In genomic region chr5:57435701-57436134, GRCh38 we compare ENCODE assay signal across 15 cellular contexts. TPM values are rescaled to one million over a fixed set of nuclear protein-coding genes. Genes with fewer than 3 reads are reported as not detected.
DNase-seq lines count a peak whose midpoint lies in the region; ATAC-seq and TF ChIP-seq lines count a peak whose summit lies in the region.
"Had no signal": no experiment of that assay in that cellular context is flagged by ENCODE, and none has a peak within 500 bp of the region (broad histone marks: within the 10 kb centered on the region; RNA-seq: fewer than 3 reads in every experiment).

No MANE protein-coding gene starts in this region.

- no peak overlapping the region for H3K27ac Mint-ChIP-seq in activated T-helper 17 cell treated with anti-CD3 and anti-CD28 coated beads, Interleukin-2, amount 50 U/mL, for 72 hours
- H3K27ac Mint-ChIP-seq in activated CD4-positive, alpha-beta T cell treated with anti-CD3 and anti-CD28 coated beads for 36 hours, result no peak overlapping the region
- H3K27ac Mint-ChIP-seq in T-helper 2 cell treated with Interferon-gamma antibody and Interleukin-4, amounts not matched to agents 5 μg/mL and 100 μg/mL, for 36 hours, result no peak overlapping the region
- H3K27ac Mint-ChIP-seq: activated naive CD8-positive, alpha-beta T cell had no signal

- DNase-seq in glomerular visceral epithelial cell (ENCODE audit: extremely low spot score), result peak; percentile 76
- peak; percentile 59 for DNase-seq in stomach
- no peak for DNase-seq in erythroblast (lab: John Stamatoyannopoulos, UW)
- no peak for DNase-seq in activated CD4-positive, alpha-beta T cell treated with anti-CD3 and anti-CD28 coated beads for 36 hours
- no peak for DNase-seq in T-helper 2 cell treated with Interferon-gamma antibody and Interleukin-4, amounts not matched to agents 5 μg/mL and 100 μg/mL, for 36 hours (ENCODE audit: low spot score)
- DNase-seq in sigmoid colon, result no peak
- DNase-seq: DND-41, NCI-H1436 treated with DMSO at 0.1 percent for 48 hours had no signal

- intact Hi-C loops in stomach (cut with DNase I; ENCODE audit: low total_unique reads) (no loop called here), sigmoid colon (cut with DNase I) (no loop called here)
- intact Hi-C loops in activated CD4-positive, alpha-beta T cell treated with anti-CD3 and anti-CD28 coated beads for 36 hours (cut with DNase I, micrococcal nuclease), result no loop called here

- H3K4me3 Mint-ChIP-seq in activated T-helper 17 cell treated with anti-CD3 and anti-CD28 coated beads, Interleukin-2, amount 50 U/mL, for 72 hours, result no peak overlapping the region
- H3K4me3 Mint-ChIP-seq in activated CD4-positive, alpha-beta T cell treated with anti-CD3 and anti-CD28 coated beads for 36 hours, result no peak overlapping the region
- no peak overlapping the region for H3K4me3 Mint-ChIP-seq in T-helper 2 cell treated with Interferon-gamma antibody and Interleukin-4, amounts not matched to agents 5 μg/mL and 100 μg/mL, for 36 hours
- H3K4me3 Mint-ChIP-seq: activated naive CD8-positive, alpha-beta T cell had no signal

- TF ChIP-seq POLR2A in stomach (IDR thresholded peaks at IDR 0.05) (no peak), erythroblast (IDR thresholded peaks at IDR 0.05; ENCODE audit: low read length) (no peak), sigmoid colon (IDR thresholded peaks at IDR 0.05) (no peak)

- H3K9me3 Mint-ChIP-seq in activated T-helper 17 cell treated with anti-CD3 and anti-CD28 coated beads, Interleukin-2, amount 50 U/mL, for 72 hours, result no peaks in the 10 kb centered on the region
- H3K9me3 Mint-ChIP-seq in activated CD4-positive, alpha-beta T cell treated with anti-CD3 and anti-CD28 coated beads for 36 hours (ENCODE audit: low read depth), result no peaks in the 10 kb centered on the region
- no peaks in the 10 kb centered on the region for H3K9me3 Mint-ChIP-seq in T-helper 2 cell treated with Interferon-gamma antibody and Interleukin-4, amounts not matched to agents 5 μg/mL and 100 μg/mL, for 36 hours

- peaks cover 21% of the 10 kb centered on the region for H3K4me1 ChIP-seq in HEK293 (ENCODE audit: control insufficient read depth, insufficient read depth, low read length)
- peaks cover 8 to 28% (median 19%) of the 10 kb centered on the region in 4 donors for H3K4me1 ChIP-seq in stomach
- no peaks in the 10 kb centered on the region for H3K4me1 ChIP-seq in sigmoid colon

- peak overlapping the region; percentile 69; the same call in 1 of the 2 replicates for H3K27ac ChIP-seq in HEK293 (ENCODE audit: extremely low read depth, low read depth, low read length)
- H3K27ac ChIP-seq in stomach, result peak overlapping the region in 4 of 5 donors; percentile 43 to 84 (median 78)
- no peak overlapping the region for H3K27ac ChIP-seq in sigmoid colon

- H3K4me3 ChIP-seq in HEK293 (ENCODE audit: low read depth, low read length) (no peak overlapping the region), stomach (no peak overlapping the region), sigmoid colon (no peak overlapping the region)

- TF ChIP-seq EP300 in stomach (IDR thresholded peaks at IDR 0.05) (no peak), sigmoid colon (IDR thresholded peaks at IDR 0.05) (no peak)

- POLR2A ChIA-PET in HEK293 (lab: Yijun Ruan, JAX), result interaction anchor here (0.9 kb wide), 1 partner anchor 26 kb away, joined by 3 read pairs; no protein-coding TSS in a partner anchor
- POLR2A ChIA-PET in activated CD4-positive, alpha-beta T cell treated with anti-CD3 and anti-CD28 coated beads for 36 hours (lab: Charles Lee), result no interaction called here

- ATAC-seq in activated T-helper 17 cell treated with anti-CD3 and anti-CD28 coated beads, Interleukin-2, amount 50 U/mL, for 72 hours (replicated peaks), result peak; percentile 11
- ATAC-seq in activated CD4-positive, alpha-beta T cell treated with anti-CD3 and anti-CD28 coated beads for 36 hours, result no peak
- ATAC-seq: sciatic nerve had no signal

- H3K9me3 ChIP-seq in HEK293 (ENCODE audit: control insufficient read depth, insufficient read depth, low read depth, low read length), result no peaks in the 10 kb centered on the region
- H3K9me3 ChIP-seq in stomach, result no peaks in the 10 kb centered on the region
- H3K9me3 ChIP-seq in sigmoid colon, result no peaks in the 10 kb centered on the region

- no peak for TF ChIP-seq CTCF in HEK293 (tag by site-specific recombination; IDR thresholded peaks at IDR 0.05)
- TF ChIP-seq CTCF in stomach (IDR thresholded peaks at IDR 0.05), result no peak
- TF ChIP-seq CTCF in sigmoid colon (IDR thresholded peaks at IDR 0.05), result no peak

- H3K27me3 ChIP-seq in stomach, result no peaks in the 10 kb centered on the region
- no peaks in the 10 kb centered on the region for H3K27me3 ChIP-seq in sigmoid colon

- no peaks in the 10 kb centered on the region for H3K36me3 Mint-ChIP-seq in activated T-helper 17 cell treated with anti-CD3 and anti-CD28 coated beads, Interleukin-2, amount 50 U/mL, for 72 hours (ENCODE audit: low read depth)
- no peaks in the 10 kb centered on the region for H3K36me3 Mint-ChIP-seq in activated CD4-positive, alpha-beta T cell treated with anti-CD3 and anti-CD28 coated beads for 36 hours (ENCODE audit: low read depth)
- H3K36me3 Mint-ChIP-seq in T-helper 2 cell treated with Interferon-gamma antibody and Interleukin-4, amounts not matched to agents 5 μg/mL and 100 μg/mL, for 36 hours (ENCODE audit: low read depth), result no peaks in the 10 kb centered on the region
- H3K36me3 Mint-ChIP-seq: activated naive CD8-positive, alpha-beta T cell had no signal

- H3K27me3 Mint-ChIP-seq in activated T-helper 17 cell treated with anti-CD3 and anti-CD28 coated beads, Interleukin-2, amount 50 U/mL, for 72 hours, result peaks cover 8% of the 10 kb centered on the region
- H3K27me3 Mint-ChIP-seq in activated CD4-positive, alpha-beta T cell treated with anti-CD3 and anti-CD28 coated beads for 36 hours, result peaks cover 2% of the 10 kb centered on the region
- peaks cover 8% of the 10 kb centered on the region for H3K27me3 Mint-ChIP-seq in T-helper 2 cell treated with Interferon-gamma antibody and Interleukin-4, amounts not matched to agents 5 μg/mL and 100 μg/mL, for 36 hours (ENCODE audit: low read depth)

- WGBS in stomach, 5 donors, result 18 to 38% (median 31%) methylated on average over 2 of the region's 2 CpGs
- WGBS in sigmoid colon, 2 donors, result 15 to 50% methylated on average over 2 of the region's 2 CpGs

- H3K4me1 Mint-ChIP-seq in activated T-helper 17 cell treated with anti-CD3 and anti-CD28 coated beads, Interleukin-2, amount 50 U/mL, for 72 hours, result no peaks in the 10 kb centered on the region
- no peaks in the 10 kb centered on the region for H3K4me1 Mint-ChIP-seq in activated CD4-positive, alpha-beta T cell treated with anti-CD3 and anti-CD28 coated beads for 36 hours
- no peaks in the 10 kb centered on the region for H3K4me1 Mint-ChIP-seq in T-helper 2 cell treated with Interferon-gamma antibody and Interleukin-4, amounts not matched to agents 5 μg/mL and 100 μg/mL, for 36 hours (ENCODE audit: low read depth)

- CTCF ChIA-PET in HEK293 (lab: Yijun Ruan, JAX), result interaction anchor here (0.8 to 1.4 kb wide), 5 partner anchors 53 to 136 kb away, joined by 3 to 9 read pairs (median 4); no protein-coding TSS in a partner anchor
- CTCF ChIA-PET in activated CD4-positive, alpha-beta T cell treated with anti-CD3 and anti-CD28 coated beads for 36 hours (lab: Charles Lee), result no interaction called here

- no peaks in the 10 kb centered on the region for H3K36me3 ChIP-seq in HEK293 (ENCODE audit: control insufficient read depth in 2 of 2, insufficient read depth in 1 of 2, low read length in 2 of 2)
- H3K36me3 ChIP-seq in stomach, result no peaks in the 10 kb centered on the region
- H3K36me3 ChIP-seq in sigmoid colon, result no peaks in the 10 kb centered on the region

TF ChIP-seq in HEK293, 187 proteins besides CTCF, POLR2A, EP300 and RAD21 (continues in another document):
- TF ChIP-seq ZNF202 (tag by site-specific recombination; IDR thresholded peaks at IDR 0.05; ENCODE audit: borderline replicate concordance) (no peak), IKZF3 (tag by site-specific recombination; IDR thresholded peaks at IDR 0.05) (no peak), ZFHX2 (tag by site-specific recombination; conservative IDR thresholded peaks at IDR 0.05) (peak; percentile 76), TSHZ1 (tag by site-specific recombination; IDR thresholded peaks at IDR 0.05; ENCODE audit: borderline replicate concordance) (peak; percentile 83)

RNA-seq across cellular contexts. Expression of gene ACTBL2, which starts 46.9 kb away (rescaled TPM):
- total RNA-seq in activated T-helper 17 cell treated with anti-CD3 and anti-CD28 coated beads, Interleukin-2, amount 50 U/mL, for 72 hours, result not detected
- total RNA-seq in stomach (not detected), sigmoid colon (not detected)
- polyA plus RNA-seq in stomach (under 1 TPM in 2 of 3 donors, not detected in 1; 0.05 to 0.19 TPM), sigmoid colon (not detected)
- total RNA-seq in activated CD4-positive, alpha-beta T cell treated with anti-CD3 and anti-CD28 coated beads for 36 hours, result not detected
- total RNA-seq: H1, liver, sciatic nerve had no signal
- polyA plus RNA-seq: esophagus, H1, liver had no signal

Comparison
In these comparisons a context has a peak if more than half of its experiments do, and no peak if none do; other contexts are left out.
1. H3K27ac ChIP-seq: peak in HEK293 (single experiment) and stomach (4 of 5); none in sigmoid colon (0 of 4).
2. DNase-seq: peak in glomerular visceral epithelial cell (single experiment) and stomach (single experiment); none in erythroblast (0 of 2), activated CD4-positive, alpha-beta T cell treated with anti-CD3 and anti-CD28 coated beads for 36 hours (single experiment), T-helper 2 cell treated with Interferon-gamma antibody and Interleukin-4, amounts not matched to agents 5 μg/mL and 100 μg/mL, for 36 hours (single experiment) and sigmoid colon (single experiment).